Comparison of ENCODE assay signal across 21 cellular contexts in the genomic region with DNA sequence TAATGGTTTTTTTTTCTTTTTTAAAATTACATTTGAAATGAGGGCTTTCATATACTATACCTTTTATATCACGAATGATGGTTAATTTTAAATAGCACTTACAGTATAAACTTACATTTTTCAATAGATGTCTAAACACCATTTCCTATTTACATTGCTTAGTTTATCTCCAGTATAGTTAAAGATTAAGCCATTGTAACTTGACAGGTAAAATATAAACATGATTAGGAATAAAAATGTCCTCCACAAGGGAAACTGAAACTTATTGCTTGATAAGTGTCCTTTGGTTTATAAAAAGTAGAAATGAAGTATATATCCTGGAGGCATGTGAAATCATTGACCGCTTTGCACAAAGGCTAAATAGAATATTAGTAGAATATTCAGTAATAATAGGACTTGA. TPM values are rescaled to one million over a fixed set of nuclear protein-coding genes. Genes with fewer than 3 reads are reported as not detected.
DNase-seq lines count a peak whose midpoint lies in the region; ATAC-seq, FAIRE-seq and TF ChIP-seq lines count a peak whose summit lies in the region.
"Had no signal": no experiment of that assay in that cellular context is flagged by ENCODE, and none has a peak within 500 bp of the region (broad histone marks: within the 10 kb centered on the region; RNA-seq: fewer than 3 reads in every experiment).

No MANE protein-coding gene starts in this region.

- H3K27me3 ChIP-seq in pancreas (no peaks in the 10 kb centered on the region), prostate gland (replicated peaks; ENCODE audit: insufficient read depth) (no peaks in the 10 kb centered on the region)
- H3K27me3 ChIP-seq: BLaER1 had no signal

- H3K36me3 ChIP-seq in pancreas (no peaks in the 10 kb centered on the region), prostate gland (peaks cover 0 to 4% of the 10 kb centered on the region in 2 donors)

- FAIRE-seq in G401.6 (lab: Jason Lieb, UNC) (peak; percentile 60), islet of Langerhans (lab: Jason Lieb, UNC) (peak; percentile 87), pancreas (lab: Jason Lieb, UNC) (peak; percentile 74)
- FAIRE-seq: GM12878, GM19239 had no signal

- TF ChIP-seq CTCF in VCaP (conservative IDR thresholded peaks at IDR 0.05) (no peak), pancreas (IDR thresholded peaks at IDR 0.05) (no peak), prostate gland (IDR thresholded peaks at IDR 0.05) (no peak)

- H3K4me3 ChIP-seq in pancreas = no peak overlapping the region
- H3K4me3 ChIP-seq in prostate gland = no peak overlapping the region
- H3K4me3 ChIP-seq: BLaER1, GM12878, GM23338 had no signal

- intact Hi-C loops in pancreas (cut with DNase I) = no loop called here
- intact Hi-C loops in prostate gland (cut with DNase I) = loop anchor here (10.0 kb wide), 1 partner anchor 83 kb away; no protein-coding TSS in a partner anchor

- H3K27ac ChIP-seq in VCaP (peak overlapping the region; percentile 37; the same call in 1 of the 2 replicates), pancreas (peak overlapping the region in 2 of 4 donors; percentile 19 to 25), prostate gland (no peak overlapping the region)
- H3K27ac ChIP-seq: BLaER1, C4-2B had no signal

- DNase-seq in pancreas (no peak), NCI-H524 (lab: John Stamatoyannopoulos, UW) (no peak), prostate gland (ENCODE audit: low spot score) (no peak)
- DNase-seq: Caco-2; CD4-positive, CD25-positive, alpha-beta regulatory T cell; CD8-positive, alpha-beta T cell; DMS153; DND-41; GDM1; H9 had no signal

- WGBS in pancreas, 2 donors = 25 to 28% methylated on average over 2 of the region's 2 CpGs
- 83% methylated on average over 2 of the region's 2 CpGs for WGBS in prostate gland

- no peaks in the 10 kb centered on the region for H3K9me3 ChIP-seq in pancreas
- H3K9me3 ChIP-seq in prostate gland = no peaks in the 10 kb centered on the region
- H3K9me3 ChIP-seq: BLaER1, Caco-2 had no signal

- ATAC-seq in pancreas (peak; percentile 39 to 91 (median 67)), HG02763 (IDR thresholded peaks at IDR 0.05; ENCODE audit: unreplicated experiment) (no peak), HG03342 (IDR thresholded peaks at IDR 0.05; ENCODE audit: unreplicated experiment) (no peak)
- ATAC-seq: CD8-positive, alpha-beta T cell; GM12878; GM23338; HCT116 had no signal

- no peak for TF ChIP-seq POLR2A in prostate gland (IDR thresholded peaks at IDR 0.05)

- peaks cover 0 to 11% (median 7%) of the 10 kb centered on the region in 3 donors for H3K4me1 ChIP-seq in pancreas
- no peaks in the 10 kb centered on the region for H3K4me1 ChIP-seq in prostate gland (replicated peaks)
- H3K4me1 ChIP-seq: BLaER1, Caco-2 had no signal

RNA-seq across cellular contexts. Expression of a gene that starts 20.2 kb away (rescaled TPM):
- total RNA-seq in pancreas (10 to 100 TPM in 1 of 6 donors, 1 to 10 TPM in 5; 3.3 to 39.7 (median 5.4) TPM), prostate gland (10 to 100 TPM in 1 of 2 donors, 1 to 10 TPM in 1; 8.1 to 12.7 TPM)
- 1 to 10 TPM; 4.1 to 4.8 TPM for polyA plus RNA-seq in pancreas

Comparison
In these comparisons a context has a peak if more than half of its experiments do, and no peak if none do; other contexts are left out.
1. ATAC-seq: peak in pancreas (4 of 4); none in HG02763 (single experiment) and HG03342 (single experiment).